11 cellular contexts compared by ENCODE assay signal in genomic region chr6:157831424-157832249, GRCh38. TPM values are rescaled to one million over a fixed set of nuclear protein-coding genes. Genes with fewer than 3 reads are reported as not detected.
DNase-seq lines count a peak whose midpoint lies in the region; ATAC-seq and TF ChIP-seq lines count a peak whose summit lies in the region.
"Had no signal": no experiment of that assay in that cellular context is flagged by ENCODE, and none has a peak within 500 bp of the region (broad histone marks: within the 10 kb centered on the region; RNA-seq: fewer than 3 reads in every experiment).

No MANE protein-coding gene starts in this region.

- CTCF ChIA-PET in OCI-LY7 (lab: Charles Lee; ENCODE audit: unreplicated experiment), result no interaction called here

- no peaks in the 10 kb centered on the region for H3K9me2 ChIP-seq in OCI-LY7 (ENCODE audit: insufficient read depth, low read length)

- H3K36me3 ChIP-seq in SJCRH30 (no peaks in the 10 kb centered on the region), heart right ventricle (peaks cover 0 to 7% (median 0%) of the 10 kb centered on the region in 9 donors), OCI-LY7 (ENCODE audit: insufficient read depth, low read length) (no peaks in the 10 kb centered on the region; the same call in 1 of the 2 replicates)

- POLR2A ChIA-PET in OCI-LY7 (lab: Charles Lee), result interaction anchor here (0.9 kb wide), 1 partner anchor 9 kb away, joined by 3 read pairs; no protein-coding TSS in a partner anchor

- intact Hi-C loops in heart right ventricle (cut with DNase I), result no loop called here
- intact Hi-C loops in OCI-LY7 (cut with micrococcal nuclease; ENCODE audit: unreplicated experiment), result no loop called here

- H3K36me3 Mint-ChIP-seq in activated T-cell treated with anti-CD3 and anti-CD28 coated beads, Interleukin-2, amount 50 U/mL, for 4 hours (ENCODE audit: insufficient read depth), result peaks cover 40% of the 10 kb centered on the region
- H3K36me3 Mint-ChIP-seq in stimulated activated naive CD8-positive, alpha-beta T cell treated with anti-CD3 and anti-CD28 coated beads, Interleukin-15, Interleukin-2, amounts not matched to agents 100 ng/mL and 50 ng/mL, for 24 hours (ENCODE audit: low read depth), result peaks cover 73% of the 10 kb centered on the region

- H3K4me3 Mint-ChIP-seq in activated T-cell treated with anti-CD3 and anti-CD28 coated beads, Interleukin-2, amount 50 U/mL, for 4 hours, result peak overlapping the region; percentile 57
- peak overlapping the region; percentile 75 for H3K4me3 Mint-ChIP-seq in stimulated activated naive CD8-positive, alpha-beta T cell treated with anti-CD3 and anti-CD28 coated beads, Interleukin-15, Interleukin-2, amounts not matched to agents 100 ng/mL and 50 ng/mL, for 24 hours

- H3K27ac Mint-ChIP-seq in stimulated activated naive CD8-positive, alpha-beta T cell treated with anti-CD3 and anti-CD28 coated beads, Interleukin-15, Interleukin-2, amounts not matched to agents 100 ng/mL and 50 ng/mL, for 24 hours, result peak overlapping the region; percentile 90

- no peak for TF ChIP-seq CTCF in heart right ventricle (IDR thresholded peaks at IDR 0.05)
- TF ChIP-seq CTCF in OCI-LY7 (conservative IDR thresholded peaks at IDR 0.05; ENCODE audit: low read length), result no peak

- no TSS peak for BruUV-seq in OCI-LY7 (replicated peaks; lab: Mats Ljungman, UMichigan)

- no peaks in the 10 kb centered on the region for H3K79me2 ChIP-seq in OCI-LY7 (ENCODE audit: insufficient read depth, low read depth, low read length)

- H2AFZ ChIP-seq in OCI-LY7 (ENCODE audit: low read length), result no peak overlapping the region

- peaks cover 4% of the 10 kb centered on the region for H3K9me3 Mint-ChIP-seq in activated T-cell treated with anti-CD3 and anti-CD28 coated beads, Interleukin-2, amount 50 U/mL, for 4 hours
- peaks cover 20% of the 10 kb centered on the region for H3K9me3 Mint-ChIP-seq in stimulated activated naive CD8-positive, alpha-beta T cell treated with anti-CD3 and anti-CD28 coated beads, Interleukin-15, Interleukin-2, amounts not matched to agents 100 ng/mL and 50 ng/mL, for 24 hours

- H4K20me1 ChIP-seq in OCI-LY7 (ENCODE audit: insufficient read depth, low read length), result no peaks in the 10 kb centered on the region

- peak in 1 of 2 donors; percentile 12 for ATAC-seq in activated T-cell treated with anti-CD3 and anti-CD28 coated beads, Interleukin-2, amount 50 U/mL, for 4 hours
- ATAC-seq in heart right ventricle (peak in 6 of 8 donors; percentile 31 to 79 (median 66)), HG02759 (IDR thresholded peaks at IDR 0.05; ENCODE audit: unreplicated experiment) (no peak)

- WGBS in heart right ventricle, 2 donors, result 60 to 70% methylated on average over 3 of the region's 3 CpGs

- H3K4me3 ChIP-seq in SJCRH30 (no peak overlapping the region), heart right ventricle (no peak overlapping the region), OCI-LY7 (ENCODE audit: low read depth, low read length, poor library complexity, severe bottlenecking) (no peak overlapping the region)
- H3K4me3 ChIP-seq: lung had no signal

- H3K27me3 ChIP-seq in SJCRH30 (no peaks in the 10 kb centered on the region), heart right ventricle (no peaks in the 10 kb centered on the region)

- H3K4me1 ChIP-seq in SJCRH30 (peaks cover 46% of the 10 kb centered on the region), heart right ventricle (peaks cover 6 to 57% (median 45%) of the 10 kb centered on the region in 9 donors), OCI-LY7 (ENCODE audit: insufficient read depth, low read length, poor library complexity, severe bottlenecking) (no peaks in the 10 kb centered on the region)

- H3K9me3 ChIP-seq in SJCRH30 (replicated peaks) (peaks cover 5% of the 10 kb centered on the region; the same call in 1 of the 2 replicates), heart right ventricle (peaks cover 0 to 8% (median 0%) of the 10 kb centered on the region in 11 donors), OCI-LY7 (ENCODE audit: low read length) (no peaks in the 10 kb centered on the region)

- no peak overlapping the region for H3K4me2 ChIP-seq in OCI-LY7 (ENCODE audit: low read length)

- H3K27me3 Mint-ChIP-seq in activated T-cell treated with anti-CD3 and anti-CD28 coated beads, Interleukin-2, amount 50 U/mL, for 4 hours (ENCODE audit: low read depth), result no peaks in the 10 kb centered on the region
- no peaks in the 10 kb centered on the region for H3K27me3 Mint-ChIP-seq in stimulated activated naive CD8-positive, alpha-beta T cell treated with anti-CD3 and anti-CD28 coated beads, Interleukin-15, Interleukin-2, amounts not matched to agents 100 ng/mL and 50 ng/mL, for 24 hours

- peak overlapping the region; percentile 31 for H3K27ac ChIP-seq in SJCRH30
- H3K27ac ChIP-seq in heart right ventricle, result peak overlapping the region in 1 of 10 donors; percentile 38
- no peak overlapping the region for H3K27ac ChIP-seq in OCI-LY7 (ENCODE audit: low read depth, low read length, poor library complexity, severe bottlenecking)
- H3K27ac ChIP-seq: C4-2B had no signal

- DNase-seq in activated T-cell treated with anti-CD3 and anti-CD28 coated beads, Interleukin-2, amount 50 U/mL, for 4 hours, result no peak
- no peak for DNase-seq in activated T-cell treated with anti-CD3 and anti-CD28 coated beads for 4 hours
- DNase-seq in SJCRH30, result peak; percentile 38 to 71
- DNase-seq in heart right ventricle, result no peak
- no peak for DNase-seq in OCI-LY7 (ENCODE audit: low spot score)
- no peak for DNase-seq in retina
- DNase-seq: NCI-H1105 treated with DMSO at 0.1 percent for 48 hours had no signal

- peaks cover 72% of the 10 kb centered on the region for H3K4me1 Mint-ChIP-seq in activated T-cell treated with anti-CD3 and anti-CD28 coated beads, Interleukin-2, amount 50 U/mL, for 4 hours (ENCODE audit: low read depth)
- peaks cover 84% of the 10 kb centered on the region for H3K4me1 Mint-ChIP-seq in stimulated activated naive CD8-positive, alpha-beta T cell treated with anti-CD3 and anti-CD28 coated beads, Interleukin-15, Interleukin-2, amounts not matched to agents 100 ng/mL and 50 ng/mL, for 24 hours (ENCODE audit: low read depth)

RNA-seq across cellular contexts. Expression of gene SNX9, which starts 8.6 kb away (rescaled TPM):
- 10 to 100 TPM; 39.0 to 52.5 (median 42.8) TPM for total RNA-seq in activated T-cell treated with anti-CD3 and anti-CD28 coated beads, Interleukin-2, amount 50 U/mL, for 4 hours
- 28.0 and 29.2 TPM in 2 replicates for total RNA-seq in SJCRH30 (2014; rRNA removed; shearing (Covaris generic))
- 10 to 100 TPM; 27.9 to 39.7 (median 31.6) TPM for total RNA-seq in heart right ventricle
- 10 to 100 TPM; 18.8 to 20.9 TPM for polyA plus RNA-seq in heart right ventricle
- total RNA-seq in OCI-LY7 (2014; rRNA removed; shearing (Covaris generic)), result not detected in 2 replicates
- total RNA-seq in OCI-LY7 (2022), result not detected in 2 replicates

Comparison
In these comparisons a context has a peak if more than half of its experiments do, and no peak if none do; other contexts are left out.
1. DNase-seq: peak in SJCRH30 (2 of 2); none in activated T-cell treated with anti-CD3 and anti-CD28 coated beads, Interleukin-2, amount 50 U/mL, for 4 hours (single experiment), activated T-cell treated with anti-CD3 and anti-CD28 coated beads for 4 hours (single experiment), heart right ventricle (0 of 2), OCI-LY7 (single experiment) and retina (single experiment).
2. RNA of gene SNX9, which starts 8.6 kb away (total RNA-seq): 39.0 to 52.5 TPM in activated T-cell treated with anti-CD3 and anti-CD28 coated beads, Interleukin-2, amount 50 U/mL, for 4 hours, 27.9 to 39.7 TPM in heart right ventricle and 28.0 to 29.2 TPM in SJCRH30; not detected in OCI-LY7; every median in the first group is over 10 times any median in the second.